9 cellular contexts compared by ENCODE assay signal in the genomic region with DNA sequence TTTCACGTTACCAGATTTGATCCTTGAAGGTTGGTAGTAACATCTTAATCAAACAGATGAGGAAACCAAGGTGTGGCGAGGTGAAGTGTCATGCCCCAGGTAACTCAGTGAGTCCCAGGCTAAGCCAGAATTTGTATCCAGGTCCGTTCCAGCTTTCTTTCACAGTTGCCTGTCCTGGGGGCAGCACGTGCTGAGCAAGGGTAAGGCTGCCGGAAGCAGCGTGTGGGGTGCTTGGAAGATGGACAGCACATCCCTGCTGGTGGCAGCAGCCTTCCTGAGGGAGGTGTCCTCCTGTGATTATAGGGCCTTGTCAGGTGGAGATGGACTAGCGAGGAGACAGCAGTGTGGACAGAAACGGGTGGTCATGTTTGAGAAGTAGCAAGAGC. TPM values are rescaled to one million over a fixed set of nuclear protein-coding genes. Genes with fewer than 3 reads are reported as not detected.
DNase-seq lines count a peak whose midpoint lies in the region; ATAC-seq and TF ChIP-seq lines count a peak whose summit lies in the region.
"Had no signal": no experiment of that assay in that cellular context is flagged by ENCODE, and none has a peak within 500 bp of the region (broad histone marks: within the 10 kb centered on the region; RNA-seq: fewer than 3 reads in every experiment).

No MANE protein-coding gene starts in this region.

- TF ChIP-seq POLR2A in gastroesophageal sphincter (IDR thresholded peaks at IDR 0.05), result no peak

- H3K4me2 ChIP-seq in GM23338, result peak overlapping the region; percentile 90

- H3K36me3 Mint-ChIP-seq in GM23338 (ENCODE audit: low read depth) (peaks cover 13% of the 10 kb centered on the region), WTC11 (no peaks in the 10 kb centered on the region; the same call in 1 of the 2 replicates)

- no peak overlapping the region; the same call in 1 of the 2 replicates for H3K4me3 ChIP-seq in GM23338
- H3K4me3 ChIP-seq in gastroesophageal sphincter, result peak overlapping the region; percentile 94 to 95
- peak overlapping the region in 4 of 7 experiments; percentile 75 to 88 (median 86) for H3K4me3 ChIP-seq in skin epidermis

- H3K27ac Mint-ChIP-seq in GM23338 (no peak overlapping the region; the same call in 1 of the 2 replicates), WTC11 (no peak overlapping the region)

- H3K27me3 ChIP-seq in GM23338 (ENCODE audit: insufficient read depth), result peaks cover 28% of the 10 kb centered on the region
- H3K27me3 ChIP-seq in gastroesophageal sphincter, result no peaks in the 10 kb centered on the region

- H3K9me3 Mint-ChIP-seq in GM23338 (no peaks in the 10 kb centered on the region), WTC11 (no peaks in the 10 kb centered on the region)

- ATAC-seq in GM23338 (no peak), WTC11 (no peak), gastroesophageal sphincter (no peak), HG02981 (IDR thresholded peaks at IDR 0.05; ENCODE audit: unreplicated experiment) (no peak), HG02763 (IDR thresholded peaks at IDR 0.05; ENCODE audit: unreplicated experiment) (no peak)

- H3K4me1 Mint-ChIP-seq in GM23338, result peaks cover 31% of the 10 kb centered on the region
- peaks cover 18% of the 10 kb centered on the region for H3K4me1 Mint-ChIP-seq in WTC11

- peaks cover 10% of the 10 kb centered on the region; the same call in 1 of the 2 replicates for H3K4me1 ChIP-seq in GM23338 (ENCODE audit: insufficient read depth)
- H3K4me1 ChIP-seq in gastroesophageal sphincter, result peaks cover 12 to 89% (median 55%) of the 10 kb centered on the region in 3 donors

- no peaks in the 10 kb centered on the region for H3K79me2 ChIP-seq in GM23338 (replicated peaks; ENCODE audit: insufficient read depth)

- H3K27ac ChIP-seq in GM23338 (ENCODE audit: low read depth) (no peak overlapping the region), gastroesophageal sphincter (peak overlapping the region in 3 of 4 donors; percentile 92 to 97 (median 96)), skin epidermis (peak overlapping the region in 15 of 21 experiments; percentile 94 to 99 (median 98))

- H3K4me3 Mint-ChIP-seq in GM23338 (peak overlapping the region; percentile 85), WTC11 (peak overlapping the region; percentile 78)

- H2AFZ ChIP-seq in GM23338, result no peak overlapping the region

- 39 to 80% methylated on average over 1 to 7 of the region's 8 CpGs for WGBS in gastroesophageal sphincter (ENCODE audit: low coverage in 1 of 2), 2 donors

- H3K9me2 ChIP-seq in GM23338 (ENCODE audit: insufficient read depth), result no peaks in the 10 kb centered on the region

- H4K20me1 ChIP-seq in GM23338 (replicated peaks; ENCODE audit: insufficient read depth), result no peaks in the 10 kb centered on the region; the same call in 1 of the 2 replicates

- no peaks in the 10 kb centered on the region for H3K36me3 ChIP-seq in GM23338 (ENCODE audit: insufficient read depth)
- H3K36me3 ChIP-seq in gastroesophageal sphincter, result no peaks in the 10 kb centered on the region

- CTCF ChIA-PET in WTC11 (lab: Charles Lee), result interaction anchor here (0.9 to 4.5 kb wide), 4 partner anchors 21 to 141 kb away, joined by 3 to 24 read pairs (median 4); no protein-coding TSS in a partner anchor

- H3K27me3 Mint-ChIP-seq in GM23338 (ENCODE audit: insufficient read depth, low read depth, poor library complexity), result peaks cover 39% of the 10 kb centered on the region
- peaks cover 35% of the 10 kb centered on the region for H3K27me3 Mint-ChIP-seq in WTC11 (ENCODE audit: low read depth)

- H3K9me3 ChIP-seq in gastroesophageal sphincter, result no peaks in the 10 kb centered on the region

- TF ChIP-seq CTCF in GM23338 (conservative IDR thresholded peaks at IDR 0.05; ENCODE audit: low read depth in 2 of 2), result no peak
- no peak for TF ChIP-seq CTCF in WTC11 (IDR thresholded peaks at IDR 0.05)
- no peak for TF ChIP-seq CTCF in gastroesophageal sphincter (IDR thresholded peaks at IDR 0.05)

- TF ChIP-seq EP300 in gastroesophageal sphincter (IDR thresholded peaks at IDR 0.05), result no peak

- DNase-seq in GM23338 (ENCODE audit: low spot score), result no peak
- DNase-seq in WTC11 (ENCODE audit: low spot score), result no peak
- DNase-seq in UCSD-AML1 (lab: John Stamatoyannopoulos, UW; ENCODE audit: unreplicated experiment), result no peak
- DNase-seq in activated CD4-positive, alpha-beta T cell treated with anti-CD3 and anti-CD28 coated beads, Interleukin-2, amount 50 U/mL, for 1 hour, result no peak
- DNase-seq: MV-4-11 had no signal

- H3F3A ChIP-seq in GM23338 (replicated peaks; ENCODE audit: low read depth), result peaks cover 17% of the 10 kb centered on the region

- POLR2A ChIA-PET in WTC11 (lab: Charles Lee), result interaction anchor here (1.2 kb wide), 1 partner anchor 13 kb away, joined by 4 read pairs; no protein-coding TSS in a partner anchor

TF ChIP-seq in GM23338, 12 proteins besides CTCF, POLR2A, EP300 and RAD21:
- TF ChIP-seq ZNF114 (CRISPR knock-in tag; IDR thresholded peaks at IDR 0.05) (no peak), EZH2 (IDR thresholded peaks at IDR 0.05; ENCODE audit: low read depth, unreplicated experiment) (no peak), CREB1 (CRISPR knock-in tag; IDR thresholded peaks at IDR 0.05; ENCODE audit: low read depth) (no peak), POLR2AphosphoS5 (IDR thresholded peaks at IDR 0.05; ENCODE audit: low read depth) (no peak), EZH2phosphoT487 (IDR thresholded peaks at IDR 0.05; ENCODE audit: unreplicated experiment) (no peak)

TF ChIP-seq in WTC11, 78 proteins besides CTCF, POLR2A, EP300 and RAD21:
- TF ChIP-seq MXD4 (CRISPR knock-in tag; IDR thresholded peaks at IDR 0.05; ENCODE audit: borderline replicate concordance), result no peak
- no peak for TF ChIP-seq SMAD4 (CRISPR knock-in tag; IDR thresholded peaks at IDR 0.05)

RNA-seq across cellular contexts. Expression of a gene that starts 50.9 kb away (rescaled TPM):
- total RNA-seq in GM23338 (2014; rRNA removed; shearing (Covaris generic)), result 41.2 and 48.4 TPM in 2 replicates
- 21.4 and 22.6 TPM in 2 replicates for polyA plus RNA-seq in GM23338 (2016; fragmentation: Nextera tagmentation; extraction: Ambion mirVana)
- total RNA-seq in WTC11 (2021) (54.0 to 58.9 TPM (median 56.8 TPM) in 3 replicates), gastroesophageal sphincter (100 to 1,000 TPM; 128 to 234 (median 137) TPM)
